Comparison of ENCODE assay signal across 26 cellular contexts in genomic region chr19:31976775-31977536, GRCh38.
"Had no signal": no experiment of that assay in that cellular context is flagged by ENCODE, and none has a peak within 500 bp of the region (broad histone marks: within the 10 kb centered on the region; RNA-seq: fewer than 3 reads in every experiment).

No MANE protein-coding gene starts in this region.

- H3K36me3 Mint-ChIP-seq: naive thymus-derived CD8-positive, alpha-beta T cell; stimulated activated effector memory CD8-positive, alpha-beta T cell treated with anti-CD3 and anti-CD28 coated beads, Interleukin-12 subunit alpha, Interleukin-12 subunit beta, amount 100 ng/mL, for 72 hours had no signal

- ATAC-seq: esophagus mucosa; foreskin keratinocyte; gastroesophageal sphincter; heart left ventricle; left ventricle myocardium superior; lower lobe of right lung; naive thymus-derived CD8-positive, alpha-beta T cell; psoas muscle; right cardiac atrium; stimulated activated effector memory CD8-positive, alpha-beta T cell treated with anti-CD3 and anti-CD28 coated beads, Interleukin-12 subunit alpha, Interleukin-12 subunit beta, amount 100 ng/mL, for 72 hours had no signal

- H3K4me1 Mint-ChIP-seq: naive thymus-derived CD8-positive, alpha-beta T cell; stimulated activated effector memory CD8-positive, alpha-beta T cell treated with anti-CD3 and anti-CD28 coated beads, Interleukin-12 subunit alpha, Interleukin-12 subunit beta, amount 100 ng/mL, for 72 hours had no signal

- H3K4me3 Mint-ChIP-seq: naive thymus-derived CD8-positive, alpha-beta T cell; nephron progenitor cell; stimulated activated effector memory CD8-positive, alpha-beta T cell treated with anti-CD3 and anti-CD28 coated beads, Interleukin-12 subunit alpha, Interleukin-12 subunit beta, amount 100 ng/mL, for 72 hours had no signal

- H3K4me3 ChIP-seq: gastroesophageal sphincter, heart left ventricle, hepatocyte, lower lobe of right lung, ovary, psoas muscle, sigmoid colon, stomach, thoracic aorta, transverse colon had no signal

- H3K27ac ChIP-seq: epithelial cell of prostate, foreskin keratinocyte, gastroesophageal sphincter, heart left ventricle, hepatocyte, lower lobe of right lung, ovary, psoas muscle, sigmoid colon, stomach, thoracic aorta, transverse colon had no signal

- H3K27ac Mint-ChIP-seq: naive thymus-derived CD8-positive, alpha-beta T cell; nephron progenitor cell; stimulated activated effector memory CD8-positive, alpha-beta T cell treated with anti-CD3 and anti-CD28 coated beads, Interleukin-12 subunit alpha, Interleukin-12 subunit beta, amount 100 ng/mL, for 72 hours had no signal

- H3K9me3 Mint-ChIP-seq: stimulated activated effector memory CD8-positive, alpha-beta T cell treated with anti-CD3 and anti-CD28 coated beads, Interleukin-12 subunit alpha, Interleukin-12 subunit beta, amount 100 ng/mL, for 72 hours had no signal

- DNase-seq: central memory CD4-positive, alpha-beta T cell; effector CD4-positive, alpha-beta T cell; heart left ventricle; kidney glomerular epithelial cell; left ventricle myocardium superior; lower lobe of right lung; naive thymus-derived CD8-positive, alpha-beta T cell; nephron progenitor cell; nucleus accumbens; ovary; posterior cingulate gyrus; psoas muscle; right cardiac atrium; sigmoid colon; stimulated activated CD4-positive, alpha-beta T cell treated with anti-CD3 and anti-CD28 coated beads, Interleukin-2, amount 100 ng/mL, for 24 hours; stimulated activated CD4-positive, alpha-beta T cell treated with anti-CD3 and anti-CD28 coated beads, Interleukin-4, amount 100 ng/mL, for 24 hours; stimulated activated naive CD4-positive, alpha-beta T cell treated with Interleukin-2 at 50 U/mL for 16 hours; transverse colon had no signal
